Comparison of ENCODE assay signal across 25 cellular contexts in genomic region chr19:18656337-18657086, GRCh38. TPM values are rescaled to one million over a fixed set of nuclear protein-coding genes. Genes with fewer than 3 reads are reported as not detected.
A peak's percentile ranks its signal among the peaks of the same experiment; 100 is the strongest.
DNase-seq lines count a peak whose midpoint lies in the region; ATAC-seq and TF ChIP-seq lines count a peak whose summit lies in the region.
"Had no signal": no experiment of that assay in that cellular context is flagged by ENCODE, and none has a peak within 500 bp of the region (broad histone marks: within the 10 kb centered on the region; RNA-seq: fewer than 3 reads in every experiment).

No MANE protein-coding gene starts in this region.

- no peaks in the 10 kb centered on the region for H3K36me3 ChIP-seq in heart left ventricle
- no peaks in the 10 kb centered on the region for H3K36me3 ChIP-seq in gastrocnemius medialis
- H3K36me3 ChIP-seq: brain microvascular endothelial cell, MG63 had no signal

- H3K27ac ChIP-seq in right cardiac atrium (ENCODE audit: low read length), result no peak overlapping the region
- peak overlapping the region in 6 of 12 donors; percentile 17 to 82 (median 31) for H3K27ac ChIP-seq in heart left ventricle
- H3K27ac ChIP-seq in gastrocnemius medialis, result peak overlapping the region; percentile 27 to 85 (median 56)

- peaks cover 6% of the 10 kb centered on the region for H3K36me3 Mint-ChIP-seq in dendritic cell treated with granulocyte-macrophage colony-stimulating factor and Interleukin-4, amounts not matched to agents 40 ng/mL and 50 ng/mL, for 4 days (ENCODE audit: low read depth)
- H3K36me3 Mint-ChIP-seq: type B pancreatic cell, WTC11 had no signal

- no peak overlapping the region for H3K4me3 Mint-ChIP-seq in dendritic cell treated with granulocyte-macrophage colony-stimulating factor and Interleukin-4, amounts not matched to agents 40 ng/mL and 50 ng/mL, for 4 days
- H3K4me3 Mint-ChIP-seq: activated naive CD8-positive, alpha-beta T cell treated with anti-CD3 and anti-CD28 coated beads, Interleukin-2, amount 10 ng/mL, durations not matched to agents 7 days and 5 days; GM23338; type B pancreatic cell; WTC11 had no signal

- DNase-seq in right cardiac atrium (peak in 2 of 3 donors; percentile 61 to 70), heart left ventricle (no peak), gastrocnemius medialis (no peak), NAMALWA (ENCODE audit: low spot score) (no peak)
- DNase-seq: activated CD4-positive, alpha-beta T cell treated with anti-CD3 and anti-CD28 coated beads, Interleukin-2, amount 50 U/mL, for 4 hours; activated CD8-positive, alpha-beta memory T cell treated with anti-CD3 and anti-CD28 coated beads, Interleukin-2, amount 50 U/mL, for 4 hours; activated naive CD8-positive, alpha-beta T cell treated with anti-CD3 and anti-CD28 coated beads, Interleukin-2, amount 10 ng/mL, durations not matched to agents 7 days and 5 days; brain microvascular endothelial cell; C1 segment of cervical spinal cord; head of caudate nucleus; MG63; NCI-H774; stimulated activated CD4-positive, alpha-beta T cell treated with anti-CD3 and anti-CD28 coated beads, Interleukin-2, amount 100 ng/mL, for 24 hours; stimulated activated naive CD8-positive, alpha-beta T cell treated with anti-CD3 and anti-CD28 coated beads, Interleukin-15, Interleukin-2, amounts not matched to agents 100 U/mL and 50 U/mL, for 24 hours; T1000 had no signal

- H3K4me3 ChIP-seq in right cardiac atrium (ENCODE audit: low read length) (no peak overlapping the region), heart left ventricle (no peak overlapping the region), gastrocnemius medialis (no peak overlapping the region)
- H3K4me3 ChIP-seq: GM23338, K562, MG63 had no signal

- ATAC-seq in right cardiac atrium (no peak), heart left ventricle (no peak), gastrocnemius medialis (no peak), HG03095 (IDR thresholded peaks at IDR 0.05; ENCODE audit: unreplicated experiment) (no peak), HG03378 (IDR thresholded peaks at IDR 0.05; ENCODE audit: unreplicated experiment) (no peak), GM21360 (IDR thresholded peaks at IDR 0.05; ENCODE audit: unreplicated experiment) (no peak)
- ATAC-seq: GM23338; left lobe of liver; stimulated activated naive CD8-positive, alpha-beta T cell treated with anti-CD3 and anti-CD28 coated beads, Interleukin-15, Interleukin-2, amounts not matched to agents 100 U/mL and 50 U/mL, for 24 hours; WTC11 had no signal

- peak overlapping the region; percentile 50 for H3K27ac Mint-ChIP-seq in dendritic cell treated with granulocyte-macrophage colony-stimulating factor and Interleukin-4, amounts not matched to agents 40 ng/mL and 50 ng/mL, for 4 days
- H3K27ac Mint-ChIP-seq: activated naive CD8-positive, alpha-beta T cell treated with anti-CD3 and anti-CD28 coated beads, Interleukin-2, amount 10 ng/mL, durations not matched to agents 7 days and 5 days; GM23338; nephron; type B pancreatic cell had no signal

- in situ Hi-C loops in gastrocnemius medialis (cut with MboI; ENCODE audit: low sequenced_read_pairs in 4 of 4), result no loop called here

- no peaks in the 10 kb centered on the region for H3K9me3 ChIP-seq in right cardiac atrium (ENCODE audit: control insufficient read depth, low read length)
- H3K9me3 ChIP-seq in heart left ventricle, result no peaks in the 10 kb centered on the region
- H3K9me3 ChIP-seq in gastrocnemius medialis, result no peaks in the 10 kb centered on the region
- H3K9me3 ChIP-seq: MG63 had no signal

- H3K27me3 ChIP-seq in right cardiac atrium (ENCODE audit: control insufficient read depth, insufficient read depth) (no peaks in the 10 kb centered on the region), heart left ventricle (no peaks in the 10 kb centered on the region), gastrocnemius medialis (no peaks in the 10 kb centered on the region)
- H3K27me3 ChIP-seq: brain microvascular endothelial cell, MG63 had no signal

- H3K4me1 ChIP-seq in right cardiac atrium (ENCODE audit: control insufficient read depth, insufficient read depth, low read length) (peaks cover 17% of the 10 kb centered on the region), heart left ventricle (peaks cover 0 to 56% (median 37%) of the 10 kb centered on the region in 12 donors), gastrocnemius medialis (peaks cover 49 to 51% of the 10 kb centered on the region in 2 donors)

- TF ChIP-seq CTCF in heart left ventricle (IDR thresholded peaks at IDR 0.05) (no peak), gastrocnemius medialis (IDR thresholded peaks at IDR 0.05 in 4 of 5, conservative IDR thresholded peaks at IDR 0.05 in 1 of 5) (no peak)

- peaks cover 18% of the 10 kb centered on the region for H3K27me3 Mint-ChIP-seq in dendritic cell treated with granulocyte-macrophage colony-stimulating factor and Interleukin-4, amounts not matched to agents 40 ng/mL and 50 ng/mL, for 4 days
- H3K27me3 Mint-ChIP-seq: activated naive CD8-positive, alpha-beta T cell treated with anti-CD3 and anti-CD28 coated beads, Interleukin-2, amount 10 ng/mL, durations not matched to agents 7 days and 5 days; type B pancreatic cell had no signal

- TF ChIP-seq POLR2A in heart left ventricle (IDR thresholded peaks at IDR 0.05), result no peak
- no peak for TF ChIP-seq POLR2A in gastrocnemius medialis (IDR thresholded peaks at IDR 0.05)

- 79% methylated on average over 19 of the region's 19 CpGs for WGBS in right cardiac atrium
- 72 to 86% (median 79%) methylated on average over 16 to 19 of the region's 19 CpGs for WGBS in heart left ventricle, 4 donors

- H3K9me3 Mint-ChIP-seq in dendritic cell treated with granulocyte-macrophage colony-stimulating factor and Interleukin-4, amounts not matched to agents 40 ng/mL and 50 ng/mL, for 4 days, result no peaks in the 10 kb centered on the region
- H3K9me3 Mint-ChIP-seq: activated naive CD8-positive, alpha-beta T cell treated with anti-CD3 and anti-CD28 coated beads, Interleukin-2, amount 10 ng/mL, durations not matched to agents 7 days and 5 days; GM23338; nephron; type B pancreatic cell; WTC11 had no signal

- intact Hi-C loops in right cardiac atrium (cut with DNase I) (no loop called here), heart left ventricle (cut with DNase I) (loop anchor here in 1 of 10 donors (10.0 kb wide), 1 partner anchor 62 kb away; no protein-coding TSS in a partner anchor), gastrocnemius medialis (cut with DNase I; ENCODE audit: low total_unique reads) (no loop called here)
- intact Hi-C loops in dendritic cell treated with granulocyte-macrophage colony-stimulating factor and Interleukin-4, amounts not matched to agents 40 ng/mL and 50 ng/mL, for 4 days (cut with micrococcal nuclease), result no loop called here

- H3K4me1 Mint-ChIP-seq in dendritic cell treated with granulocyte-macrophage colony-stimulating factor and Interleukin-4, amounts not matched to agents 40 ng/mL and 50 ng/mL, for 4 days (ENCODE audit: low read depth), result peaks cover 60% of the 10 kb centered on the region

RNA-seq across cellular contexts. Expression of gene KLHL26, which starts 19.7 kb away (rescaled TPM):
- total RNA-seq in right cardiac atrium (10 to 100 TPM in 1 of 4 donors, 1 to 10 TPM in 3; 8.9 to 14.4 (median 9.3) TPM), heart left ventricle (10 to 100 TPM in 1 of 9 donors, 1 to 10 TPM in 8; 4.6 to 11.4 (median 6.8) TPM), gastrocnemius medialis (10 to 100 TPM in 1 of 4 donors, 1 to 10 TPM in 3; 5.2 to 12.0 (median 7.3) TPM)
- polyA plus RNA-seq in right cardiac atrium (5.1 TPM), heart left ventricle (1 to 10 TPM; 2.8 to 4.9 TPM)

RNA-seq across cellular contexts. Expression of gene CRTC1, which starts 27.0 kb away (rescaled TPM):
- total RNA-seq in right cardiac atrium, result 10 to 100 TPM in 3 of 4 donors, 1 to 10 TPM in 1; 9.2 to 15.1 (median 13.6) TPM
- 9.5 TPM for polyA plus RNA-seq in right cardiac atrium
- total RNA-seq in heart left ventricle, result 10 to 100 TPM in 2 of 9 donors, 1 to 10 TPM in 7; 3.8 to 10.2 (median 8.2) TPM
- 1 to 10 TPM; 4.4 to 6.4 TPM for polyA plus RNA-seq in heart left ventricle
- total RNA-seq in gastrocnemius medialis, result 1 to 10 TPM; 2.8 to 8.8 (median 3.7) TPM

RNA-seq across cellular contexts. Expression of gene TMEM59L, which starts 43.8 kb away (rescaled TPM):
- total RNA-seq in right cardiac atrium (1 to 10 TPM; 2.2 to 5.9 (median 4.0) TPM), heart left ventricle (1 to 10 TPM in 5 of 9 donors, under 1 TPM in 4; 0.50 to 4.6 (median 1.1) TPM), gastrocnemius medialis (1 to 10 TPM in 1 of 4 donors, under 1 TPM in 2, not detected in 1; 0.20 to 2.1 (median 0.36) TPM)
- polyA plus RNA-seq in right cardiac atrium (4.8 TPM), heart left ventricle (1 to 10 TPM; 1.5 to 5.1 TPM)
- total RNA-seq: K562, left lobe of liver had no signal

RNA-seq across cellular contexts. Expression of gene CRLF1, which starts 49.9 kb away (rescaled TPM):
- total RNA-seq in right cardiac atrium (10 to 100 TPM in 3 of 4 donors, 1 to 10 TPM in 1; 7.2 to 64.0 (median 38.8) TPM), heart left ventricle (10 to 100 TPM in 4 of 9 donors, 1 to 10 TPM in 5; 2.8 to 60.5 (median 9.9) TPM), gastrocnemius medialis (10 to 100 TPM; 14.9 to 61.6 (median 35.3) TPM)
- polyA plus RNA-seq in right cardiac atrium (79.6 TPM), heart left ventricle (10 to 100 TPM; 50.2 to 64.0 TPM)
- total RNA-seq: activated naive CD8-positive, alpha-beta T cell treated with anti-CD3 and anti-CD28 coated beads, Interleukin-2, amount 10 ng/mL, durations not matched to agents 7 days and 5 days had no signal

Comparison
In these comparisons a context has a peak if more than half of its experiments do, and no peak if none do; other contexts are left out.
1. DNase-seq: peak in right cardiac atrium (2 of 3); none in heart left ventricle (0 of 5), gastrocnemius medialis (0 of 2) and NAMALWA (single experiment).